ENCODE assay signal across 1 cellular context in genomic region chr10:113028393-113029054, GRCh38.
TF ChIP-seq lines count a peak whose summit lies in the region.

No MANE protein-coding gene starts in this region.

TF ChIP-seq in H1, 55 proteins besides CTCF, POLR2A, EP300 and RAD21:
- TF ChIP-seq SIX5 (IDR thresholded peaks at IDR 0.05; ENCODE audit: low read depth, low read length) (no peak), ATF3 (IDR thresholded peaks at IDR 0.05; ENCODE audit: insufficient read depth, low read depth, low read length) (no peak), SP4 (IDR thresholded peaks at IDR 0.05; ENCODE audit: low read length) (no peak), JUN (IDR thresholded peaks at IDR 0.05; ENCODE audit: low read depth, low read length) (no peak), BRCA1 (IDR thresholded peaks at IDR 0.05; ENCODE audit: low read depth, low read length) (no peak), HDAC6 (IDR thresholded peaks at IDR 0.05; ENCODE audit: low read depth, low read length) (no peak), CBX8 (IDR thresholded peaks at IDR 0.05; ENCODE audit: borderline replicate concordance, low read depth, low read length) (no peak), CHD1 (IDR thresholded peaks at IDR 0.05; ENCODE audit: low read depth, low read length) (no peak), SIRT6 (IDR thresholded peaks at IDR 0.05; ENCODE audit: low read length) (no peak), YY1 (IDR thresholded peaks at IDR 0.05; ENCODE audit: low read depth, low read length) (no peak), TCF12 (IDR thresholded peaks at IDR 0.05; ENCODE audit: low read depth, low read length) (no peak), CHD7 (IDR thresholded peaks at IDR 0.05; ENCODE audit: insufficient replicate concordance, low read length) (no peak), CEBPB (IDR thresholded peaks at IDR 0.05; ENCODE audit: low read depth, low read length) (no peak), RXRA (IDR thresholded peaks at IDR 0.05; ENCODE audit: insufficient read depth, low read depth, low read length) (no peak), SP1 (IDR thresholded peaks at IDR 0.05; ENCODE audit: low read depth, low read length) (no peak)
